Comparison of ENCODE assay signal across 15 cellular contexts in the genomic region with DNA sequence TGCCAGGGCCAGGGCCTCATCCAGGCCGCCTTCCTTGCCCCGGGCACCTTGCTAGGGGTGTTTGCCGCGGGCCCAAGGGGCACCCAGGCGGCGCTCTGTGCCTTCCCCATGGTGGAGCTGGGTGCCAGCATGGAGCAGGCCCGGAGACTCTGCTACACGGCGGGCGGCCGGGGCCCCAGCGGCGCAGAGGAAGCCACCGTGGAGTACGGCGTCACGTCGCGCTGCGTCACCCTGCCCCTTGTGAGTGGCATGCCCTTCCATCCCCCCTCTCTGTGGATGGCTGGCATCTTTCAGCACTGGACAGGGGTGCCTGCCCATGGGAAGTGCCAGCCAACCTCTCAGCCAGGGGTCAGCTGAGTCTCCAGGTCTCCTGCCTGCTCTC. TPM values are rescaled to one million over a fixed set of nuclear protein-coding genes. Genes with fewer than 3 reads are reported as not detected.
"Had no signal": no experiment of that assay in that cellular context is flagged by ENCODE, and none has a peak within 500 bp of the region (broad histone marks: within the 10 kb centered on the region; RNA-seq: fewer than 3 reads in every experiment).

No MANE protein-coding gene starts in this region.

- H3K27ac ChIP-seq: thoracic aorta had no signal

- H3K27me3 ChIP-seq: esophagus muscularis mucosa had no signal

- FAIRE-seq: urothelium cell line had no signal

- ATAC-seq: naive thymus-derived CD8-positive, alpha-beta T cell; stimulated activated naive CD8-positive, alpha-beta T cell treated with anti-CD3 and anti-CD28 coated beads, Interleukin-15, Interleukin-2, amounts not matched to agents 100 U/mL and 50 U/mL, for 24 hours had no signal

- H3K9me3 ChIP-seq: esophagus muscularis mucosa, mucosa of descending colon, thoracic aorta had no signal

- H3K4me3 ChIP-seq: mucosa of descending colon, thoracic aorta had no signal

- H3K36me3 ChIP-seq: thoracic aorta had no signal

- DNase-seq: activated CD4-positive, alpha-beta T cell treated with anti-CD3 and anti-CD28 coated beads for 4 hours; activated T-cell treated with anti-CD3 and anti-CD28 coated beads for 4 hours; amniotic stem cell; immature natural killer cell; mammary epithelial cell; naive thymus-derived CD8-positive, alpha-beta T cell; stimulated activated CD4-positive, alpha-beta T cell treated with anti-CD3 and anti-CD28 coated beads, Interleukin-4, amount 100 ng/mL, for 1 hour; stimulated activated CD8-positive, alpha-beta memory T cell treated with anti-CD3 and anti-CD28 coated beads, Interleukin-4, amount 100 ng/mL, for 48 hours; stimulated activated naive CD8-positive, alpha-beta T cell treated with anti-CD3 and anti-CD28 coated beads, Interleukin-15, Interleukin-2, amounts not matched to agents 100 U/mL and 50 U/mL, for 24 hours; SW 1271 had no signal

RNA-seq across cellular contexts. Expression of gene PLXNB3, which starts 3.6 kb away (rescaled TPM):
- polyA plus RNA-seq: immature natural killer cell; naive thymus-derived CD8-positive, alpha-beta T cell had no signal

RNA-seq across cellular contexts. Expression of gene SRPK3, which starts 13.2 kb away (rescaled TPM):
- total RNA-seq: activated T-helper 2 cell treated with anti-CD3 and anti-CD28 coated beads, Interferon-gamma antibody, Interleukin-2, Interleukin-4, amounts not matched to agents 10 μg/mL and 5 μg/mL and 100 μg/mL, durations not matched to agents 14 hours and 24 hours and 36 hours; naive thymus-derived CD8-positive, alpha-beta T cell had no signal
- polyA plus RNA-seq: immature natural killer cell; naive thymus-derived CD8-positive, alpha-beta T cell had no signal
